In genomic region chrX:149286940-149287349, GRCh38 we compare ENCODE assay signal across 8 cellular contexts.
A peak's percentile ranks its signal among the peaks of the same experiment; 100 is the strongest.
DNase-seq lines count a peak whose midpoint lies in the region; ATAC-seq, FAIRE-seq and TF ChIP-seq lines count a peak whose summit lies in the region.

No MANE protein-coding gene starts in this region.

- DNase-seq in D721Med (ENCODE audit: insufficient read length, low spot score) (peak; percentile 11), HuH-7 (ENCODE audit: low spot score) (peak; percentile 13), RWPE2 (ENCODE audit: low spot score) (no peak), adipocyte (ENCODE audit: low read depth) (peak; percentile 43), iPS-NIHi11 (ENCODE audit: low spot score) (peak; percentile 60)
- peak; percentile 38 for DNase-seq in stimulated activated CD4-positive, alpha-beta T cell treated with anti-CD3 and anti-CD28 coated beads, Interleukin-1b, Interleukin-23, amount 100 ng/mL, for 48 hours

- H3K27ac ChIP-seq in RWPE2 (ENCODE audit: poor library complexity, severe bottlenecking) = no peak overlapping the region

- no peaks in the 10 kb centered on the region for H3K27me3 ChIP-seq in RWPE2 (ENCODE audit: insufficient read depth, poor library complexity, severe bottlenecking)
- no peaks in the 10 kb centered on the region for H3K27me3 ChIP-seq in adipocyte (replicated peaks; ENCODE audit: control insufficient read depth, insufficient read depth, low read length)

- H3K9me3 ChIP-seq in RWPE2 (ENCODE audit: severe bottlenecking) = no peaks in the 10 kb centered on the region
- H3K9me3 ChIP-seq in adipocyte (ENCODE audit: control insufficient read depth, low read length) = no peaks in the 10 kb centered on the region

- H3K4me1 ChIP-seq in RWPE2 (ENCODE audit: insufficient read depth, poor library complexity, severe bottlenecking) (no peaks in the 10 kb centered on the region), adipocyte (ENCODE audit: control insufficient read depth, insufficient read depth, low read length) (no peaks in the 10 kb centered on the region)

- no peak overlapping the region for H3K9ac ChIP-seq in adipocyte (ENCODE audit: low read length)

- FAIRE-seq in D721Med (lab: Jason Lieb, UNC) = peak; percentile 79

- H3K4me3 ChIP-seq in RWPE2 (ENCODE audit: severe bottlenecking) (no peak overlapping the region), adipocyte (ENCODE audit: low read length) (no peak overlapping the region)

- ATAC-seq in GM19351 (IDR thresholded peaks at IDR 0.05; ENCODE audit: unreplicated experiment) (peak; percentile 81), RWPE2 (ENCODE audit: low read depth) (no peak), HG03045 (IDR thresholded peaks at IDR 0.05; ENCODE audit: unreplicated experiment) (no peak)

- H3K36me3 ChIP-seq in RWPE2 (ENCODE audit: low read depth) (no peaks in the 10 kb centered on the region), adipocyte (ENCODE audit: control insufficient read depth, insufficient read depth, low read length, severe bottlenecking) (no peaks in the 10 kb centered on the region)

- TF ChIP-seq CTCF in D721Med (IDR thresholded peaks at IDR 0.05; ENCODE audit: insufficient read depth, missing control alignments) (peak; percentile 61), RWPE2 (IDR thresholded peaks at IDR 0.05; ENCODE audit: poor library complexity, severe bottlenecking) (peak; percentile 55)
